Comparison of ENCODE assay signal across 1 cellular context in the genomic region with DNA sequence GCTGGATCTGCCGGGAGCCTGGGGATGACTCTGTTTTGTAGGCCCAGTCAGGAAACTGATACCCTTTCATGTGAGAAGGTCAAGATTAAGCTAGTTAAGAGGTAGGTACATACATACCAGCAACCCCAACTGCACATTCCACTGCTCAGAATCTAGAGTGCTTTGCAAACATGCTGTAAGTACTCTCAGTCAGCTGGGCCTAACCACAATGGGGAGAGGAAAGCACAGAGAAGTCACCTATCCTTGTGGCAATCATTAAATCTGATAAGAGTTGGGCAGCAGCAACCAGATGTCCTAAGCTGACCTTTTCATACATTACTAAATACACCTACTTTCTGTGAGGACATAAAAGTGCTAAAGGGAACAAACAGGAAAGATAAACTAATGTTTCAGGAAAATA.
TF ChIP-seq lines count a peak whose summit lies in the region.

No MANE protein-coding gene starts in this region.

TF ChIP-seq in GM23338, 12 proteins besides CTCF, POLR2A, EP300 and RAD21 (continued from another document):
- TF ChIP-seq, protein P1, sequence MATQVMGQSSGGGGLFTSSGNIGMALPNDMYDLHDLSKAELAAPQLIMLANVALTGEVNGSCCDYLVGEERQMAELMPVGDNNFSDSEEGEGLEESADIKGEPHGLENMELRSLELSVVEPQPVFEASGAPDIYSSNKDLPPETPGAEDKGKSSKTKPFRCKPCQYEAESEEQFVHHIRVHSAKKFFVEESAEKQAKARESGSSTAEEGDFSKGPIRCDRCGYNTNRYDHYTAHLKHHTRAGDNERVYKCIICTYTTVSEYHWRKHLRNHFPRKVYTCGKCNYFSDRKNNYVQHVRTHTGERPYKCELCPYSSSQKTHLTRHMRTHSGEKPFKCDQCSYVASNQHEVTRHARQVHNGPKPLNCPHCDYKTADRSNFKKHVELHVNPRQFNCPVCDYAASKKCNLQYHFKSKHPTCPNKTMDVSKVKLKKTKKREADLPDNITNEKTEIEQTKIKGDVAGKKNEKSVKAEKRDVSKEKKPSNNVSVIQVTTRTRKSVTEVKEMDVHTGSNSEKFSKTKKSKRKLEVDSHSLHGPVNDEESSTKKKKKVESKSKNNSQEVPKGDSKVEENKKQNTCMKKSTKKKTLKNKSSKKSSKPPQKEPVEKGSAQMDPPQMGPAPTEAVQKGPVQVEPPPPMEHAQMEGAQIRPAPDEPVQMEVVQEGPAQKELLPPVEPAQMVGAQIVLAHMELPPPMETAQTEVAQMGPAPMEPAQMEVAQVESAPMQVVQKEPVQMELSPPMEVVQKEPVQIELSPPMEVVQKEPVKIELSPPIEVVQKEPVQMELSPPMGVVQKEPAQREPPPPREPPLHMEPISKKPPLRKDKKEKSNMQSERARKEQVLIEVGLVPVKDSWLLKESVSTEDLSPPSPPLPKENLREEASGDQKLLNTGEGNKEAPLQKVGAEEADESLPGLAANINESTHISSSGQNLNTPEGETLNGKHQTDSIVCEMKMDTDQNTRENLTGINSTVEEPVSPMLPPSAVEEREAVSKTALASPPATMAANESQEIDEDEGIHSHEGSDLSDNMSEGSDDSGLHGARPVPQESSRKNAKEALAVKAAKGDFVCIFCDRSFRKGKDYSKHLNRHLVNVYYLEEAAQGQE (IDR thresholded peaks at IDR 0.05; ENCODE audit: unreplicated experiment): no peak
- TF ChIP-seq JUNB (IDR thresholded peaks at IDR 0.05; ENCODE audit: unreplicated experiment): no peak
- no peak for TF ChIP-seq CREB1 (CRISPR knock-in tag; IDR thresholded peaks at IDR 0.05; ENCODE audit: low read depth)
- TF ChIP-seq ZNF114 (CRISPR knock-in tag; IDR thresholded peaks at IDR 0.05): no peak
- TF ChIP-seq, protein P2, sequence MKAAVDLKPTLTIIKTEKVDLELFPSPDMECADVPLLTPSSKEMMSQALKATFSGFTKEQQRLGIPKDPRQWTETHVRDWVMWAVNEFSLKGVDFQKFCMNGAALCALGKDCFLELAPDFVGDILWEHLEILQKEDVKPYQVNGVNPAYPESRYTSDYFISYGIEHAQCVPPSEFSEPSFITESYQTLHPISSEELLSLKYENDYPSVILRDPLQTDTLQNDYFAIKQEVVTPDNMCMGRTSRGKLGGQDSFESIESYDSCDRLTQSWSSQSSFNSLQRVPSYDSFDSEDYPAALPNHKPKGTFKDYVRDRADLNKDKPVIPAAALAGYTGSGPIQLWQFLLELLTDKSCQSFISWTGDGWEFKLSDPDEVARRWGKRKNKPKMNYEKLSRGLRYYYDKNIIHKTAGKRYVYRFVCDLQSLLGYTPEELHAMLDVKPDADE (IDR thresholded peaks at IDR 0.05): no peak
- no peak for TF ChIP-seq STAT1 (IDR thresholded peaks at IDR 0.05; ENCODE audit: unreplicated experiment)
- no peak for TF ChIP-seq NANOG (IDR thresholded peaks at IDR 0.05; ENCODE audit: borderline replicate concordance)
- TF ChIP-seq, protein P3, sequence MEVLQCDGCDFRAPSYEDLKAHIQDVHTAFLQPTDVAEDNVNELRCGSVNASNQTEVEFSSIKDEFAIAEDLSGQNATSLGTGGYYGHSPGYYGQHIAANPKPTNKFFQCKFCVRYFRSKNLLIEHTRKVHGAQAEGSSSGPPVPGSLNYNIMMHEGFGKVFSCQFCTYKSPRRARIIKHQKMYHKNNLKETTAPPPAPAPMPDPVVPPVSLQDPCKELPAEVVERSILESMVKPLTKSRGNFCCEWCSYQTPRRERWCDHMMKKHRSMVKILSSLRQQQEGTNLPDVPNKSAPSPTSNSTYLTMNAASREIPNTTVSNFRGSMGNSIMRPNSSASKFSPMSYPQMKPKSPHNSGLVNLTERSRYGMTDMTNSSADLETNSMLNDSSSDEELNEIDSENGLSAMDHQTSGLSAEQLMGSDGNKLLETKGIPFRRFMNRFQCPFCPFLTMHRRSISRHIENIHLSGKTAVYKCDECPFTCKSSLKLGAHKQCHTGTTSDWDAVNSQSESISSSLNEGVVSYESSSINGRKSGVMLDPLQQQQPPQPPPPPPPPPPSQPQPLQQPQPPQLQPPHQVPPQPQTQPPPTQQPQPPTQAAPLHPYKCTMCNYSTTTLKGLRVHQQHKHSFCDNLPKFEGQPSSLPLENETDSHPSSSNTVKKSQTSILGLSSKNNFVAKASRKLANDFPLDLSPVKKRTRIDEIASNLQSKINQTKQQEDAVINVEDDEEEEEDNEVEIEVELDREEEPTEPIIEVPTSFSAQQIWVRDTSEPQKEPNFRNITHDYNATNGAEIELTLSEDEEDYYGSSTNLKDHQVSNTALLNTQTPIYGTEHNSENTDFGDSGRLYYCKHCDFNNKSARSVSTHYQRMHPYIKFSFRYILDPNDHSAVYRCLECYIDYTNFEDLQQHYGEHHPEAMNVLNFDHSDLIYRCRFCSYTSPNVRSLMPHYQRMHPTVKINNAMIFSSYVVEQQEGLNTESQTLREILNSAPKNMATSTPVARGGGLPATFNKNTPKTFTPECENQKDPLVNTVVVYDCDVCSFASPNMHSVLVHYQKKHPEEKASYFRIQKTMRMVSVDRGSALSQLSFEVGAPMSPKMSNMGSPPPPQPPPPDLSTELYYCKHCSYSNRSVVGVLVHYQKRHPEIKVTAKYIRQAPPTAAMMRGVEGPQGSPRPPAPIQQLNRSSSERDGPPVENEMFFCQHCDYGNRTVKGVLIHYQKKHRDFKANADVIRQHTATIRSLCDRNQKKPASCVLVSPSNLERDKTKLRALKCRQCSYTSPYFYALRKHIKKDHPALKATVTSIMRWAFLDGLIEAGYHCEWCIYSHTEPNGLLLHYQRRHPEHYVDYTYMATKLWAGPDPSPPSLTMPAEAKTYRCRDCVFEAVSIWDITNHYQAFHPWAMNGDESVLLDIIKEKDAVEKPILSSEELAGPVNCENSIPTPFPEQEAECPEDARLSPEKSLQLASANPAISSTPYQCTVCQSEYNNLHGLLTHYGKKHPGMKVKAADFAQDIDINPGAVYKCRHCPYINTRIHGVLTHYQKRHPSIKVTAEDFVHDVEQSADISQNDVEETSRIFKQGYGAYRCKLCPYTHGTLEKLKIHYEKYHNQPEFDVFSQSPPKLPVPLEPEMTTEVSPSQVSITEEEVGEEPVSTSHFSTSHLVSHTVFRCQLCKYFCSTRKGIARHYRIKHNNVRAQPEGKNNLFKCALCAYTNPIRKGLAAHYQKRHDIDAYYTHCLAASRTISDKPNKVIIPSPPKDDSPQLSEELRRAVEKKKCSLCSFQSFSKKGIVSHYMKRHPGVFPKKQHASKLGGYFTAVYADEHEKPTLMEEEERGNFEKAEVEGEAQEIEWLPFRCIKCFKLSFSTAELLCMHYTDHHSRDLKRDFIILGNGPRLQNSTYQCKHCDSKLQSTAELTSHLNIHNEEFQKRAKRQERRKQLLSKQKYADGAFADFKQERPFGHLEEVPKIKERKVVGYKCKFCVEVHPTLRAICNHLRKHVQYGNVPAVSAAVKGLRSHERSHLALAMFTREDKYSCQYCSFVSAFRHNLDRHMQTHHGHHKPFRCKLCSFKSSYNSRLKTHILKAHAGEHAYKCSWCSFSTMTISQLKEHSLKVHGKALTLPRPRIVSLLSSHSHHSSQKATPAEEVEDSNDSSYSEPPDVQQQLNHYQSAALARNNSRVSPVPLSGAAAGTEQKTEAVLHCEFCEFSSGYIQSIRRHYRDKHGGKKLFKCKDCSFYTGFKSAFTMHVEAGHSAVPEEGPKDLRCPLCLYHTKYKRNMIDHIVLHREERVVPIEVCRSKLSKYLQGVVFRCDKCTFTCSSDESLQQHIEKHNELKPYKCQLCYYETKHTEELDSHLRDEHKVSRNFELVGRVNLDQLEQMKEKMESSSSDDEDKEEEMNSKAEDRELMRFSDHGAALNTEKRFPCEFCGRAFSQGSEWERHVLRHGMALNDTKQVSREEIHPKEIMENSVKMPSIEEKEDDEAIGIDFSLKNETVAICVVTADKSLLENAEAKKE (CRISPR knock-in tag; IDR thresholded peaks at IDR 0.05): no peak
